ENCODE assay signal across 9 cellular contexts in genomic region chr15:43253431-43254403, GRCh38.
DNase-seq lines count a peak whose midpoint lies in the region; ATAC-seq and TF ChIP-seq lines count a peak whose summit lies in the region.
"Had no signal": no experiment of that assay in that cellular context is flagged by ENCODE, and none has a peak within 500 bp of the region (broad histone marks: within the 10 kb centered on the region; RNA-seq: fewer than 3 reads in every experiment).

No MANE protein-coding gene starts in this region.

- DNase-seq in CD1c-positive myeloid dendritic cell (ENCODE audit: extremely low spot score) = peak; percentile 33
- peak; percentile 65 for DNase-seq in GM20000 (ENCODE audit: low spot score)
- peak; percentile 46 for DNase-seq in LoVo (ENCODE audit: low spot score)
- peak; percentile 41 for DNase-seq in coronary artery (ENCODE audit: low spot score)
- DNase-seq in stimulated activated CD4-positive, alpha-beta T cell treated with anti-CD3 and anti-CD28 coated beads, Interleukin-4, amount 100 ng/mL, for 1 hour = peak; percentile 16
- no peak for DNase-seq in NCI-H2029 (lab: John Stamatoyannopoulos, UW)
- DNase-seq in NCI-H345 treated with DMSO at 0.1 percent for 48 hours (lab: John Stamatoyannopoulos, UW; ENCODE audit: unreplicated experiment) = no peak

- TF ChIP-seq CTCF in GM20000 (IDR thresholded peaks at IDR 0.05; ENCODE audit: extremely low read depth, missing control alignments) (no peak), coronary artery (IDR thresholded peaks at IDR 0.05) (no peak)

- H3K27ac ChIP-seq in coronary artery = no peak overlapping the region
- H3K27ac ChIP-seq: parathyroid adenoma had no signal

- no peak overlapping the region for H3K4me3 ChIP-seq in coronary artery

- ATAC-seq in HG03469 (IDR thresholded peaks at IDR 0.05; ENCODE audit: unreplicated experiment) = no peak

Comparison
In these comparisons a context has a peak if more than half of its experiments do, and no peak if none do; other contexts are left out.
1. DNase-seq: peak in CD1c-positive myeloid dendritic cell (single experiment), GM20000 (single experiment), LoVo (single experiment), coronary artery (single experiment) and stimulated activated CD4-positive, alpha-beta T cell treated with anti-CD3 and anti-CD28 coated beads, Interleukin-4, amount 100 ng/mL, for 1 hour (single experiment); none in NCI-H2029 (single experiment) and NCI-H345 treated with DMSO at 0.1 percent for 48 hours (single experiment).